In the genomic region with DNA sequence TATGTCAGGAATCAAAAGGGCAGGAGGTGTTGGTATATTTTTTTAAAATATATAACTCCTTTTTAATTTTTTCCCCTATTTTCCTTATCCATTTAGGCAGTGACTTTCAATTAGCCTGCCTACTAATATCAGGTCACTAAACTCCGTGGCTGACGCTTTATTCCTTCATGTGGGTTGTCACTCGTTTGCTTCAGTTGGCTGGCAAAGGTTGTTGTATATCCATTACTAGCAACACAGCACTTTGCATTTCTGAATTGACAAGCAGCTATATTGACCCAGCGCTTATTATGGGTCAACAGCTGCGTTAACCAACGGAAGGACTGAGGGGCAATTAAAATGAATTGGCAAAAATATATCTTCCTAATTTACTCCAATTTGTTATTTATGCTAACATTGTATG, we compare ENCODE assay signal across 28 cellular contexts.
"Had no signal": no experiment of that assay in that cellular context is flagged by ENCODE, and none has a peak within 500 bp of the region (broad histone marks: within the 10 kb centered on the region; RNA-seq: fewer than 3 reads in every experiment).

No MANE protein-coding gene starts in this region.

- H3K36me3 ChIP-seq: ascending aorta, cardiac muscle cell, left lung, lower lobe of right lung, pancreas, prostate gland, sigmoid colon, suprapubic skin, tibial nerve had no signal

- H3K4me1 ChIP-seq: ascending aorta, left lung, lower lobe of right lung, pancreas, prostate gland, sigmoid colon, suprapubic skin, tibial nerve had no signal

- ATAC-seq: left lung; lower lobe of right lung; naive thymus-derived CD8-positive, alpha-beta T cell; pancreas had no signal

- H3K4me3 ChIP-seq: ascending aorta, cardiac muscle cell, coronary artery, dorsolateral prefrontal cortex, left lung, lower lobe of right lung, pancreas, prostate gland, sigmoid colon, suprapubic skin, tibial nerve had no signal

- DNase-seq: activated CD4-positive, alpha-beta memory T cell treated with anti-CD3 and anti-CD28 coated beads, Interleukin-2, amount 10 ng/mL, durations not matched to agents 7 days and 5 days; activated CD4-positive, alpha-beta T cell treated with anti-CD3 and anti-CD28 coated beads, Interleukin-2, amount 10 ng/mL, durations not matched to agents 24 days and 14 days; activated CD4-positive, CD25-positive, alpha-beta regulatory T cell treated with anti-CD3 and anti-CD28 coated beads, Interleukin-2, amount 50 U/mL, for 72 hours; activated CD8-positive, alpha-beta memory T cell treated with anti-CD3 and anti-CD28 coated beads, Interleukin-2, amount 50 U/mL, for 48 hours; activated gamma-delta T cell; activated naive CD4-positive, alpha-beta T cell treated with anti-CD3 and anti-CD28 coated beads, Interleukin-2, amount 10 ng/mL, durations not matched to agents 7 days and 5 days; activated naive CD8-positive, alpha-beta T cell treated with anti-CD3 and anti-CD28 coated beads, Interleukin-2, amount 10 ng/mL, durations not matched to agents 7 days and 5 days; activated T-cell treated with anti-CD3 and anti-CD28 coated beads, Interleukin-2, amount 50 U/mL, for 24 hours; cerebellar nuclear complex; dorsolateral prefrontal cortex; effector memory CD4-positive, alpha-beta T cell; left lung; lower lobe of right lung; mesenchymal stem cell; naive thymus-derived CD8-positive, alpha-beta T cell; nucleus accumbens; pancreas; sigmoid colon; small intestine; stimulated activated CD4-positive, alpha-beta T cell treated with anti-CD3 and anti-CD28 coated beads, Interleukin-1b, Interleukin-23, amount 100 ng/mL, for 48 hours; stimulated activated naive CD4-positive, alpha-beta T cell had no signal

- H3K9me3 ChIP-seq: ascending aorta, left lung, lower lobe of right lung, pancreas, prostate gland, sigmoid colon, suprapubic skin, tibial nerve had no signal

- FAIRE-seq: frontal cortex, pancreas, small intestine had no signal

- H3K27ac ChIP-seq: ascending aorta, cardiac muscle cell, coronary artery, dorsolateral prefrontal cortex, left lung, lower lobe of right lung, pancreas, prostate gland, sigmoid colon, suprapubic skin, tibial nerve had no signal

- H3K27me3 ChIP-seq: ascending aorta, cardiac muscle cell, left lung, pancreas, sigmoid colon, suprapubic skin, tibial nerve had no signal
